14 cellular contexts compared by ENCODE assay signal in the genomic region with DNA sequence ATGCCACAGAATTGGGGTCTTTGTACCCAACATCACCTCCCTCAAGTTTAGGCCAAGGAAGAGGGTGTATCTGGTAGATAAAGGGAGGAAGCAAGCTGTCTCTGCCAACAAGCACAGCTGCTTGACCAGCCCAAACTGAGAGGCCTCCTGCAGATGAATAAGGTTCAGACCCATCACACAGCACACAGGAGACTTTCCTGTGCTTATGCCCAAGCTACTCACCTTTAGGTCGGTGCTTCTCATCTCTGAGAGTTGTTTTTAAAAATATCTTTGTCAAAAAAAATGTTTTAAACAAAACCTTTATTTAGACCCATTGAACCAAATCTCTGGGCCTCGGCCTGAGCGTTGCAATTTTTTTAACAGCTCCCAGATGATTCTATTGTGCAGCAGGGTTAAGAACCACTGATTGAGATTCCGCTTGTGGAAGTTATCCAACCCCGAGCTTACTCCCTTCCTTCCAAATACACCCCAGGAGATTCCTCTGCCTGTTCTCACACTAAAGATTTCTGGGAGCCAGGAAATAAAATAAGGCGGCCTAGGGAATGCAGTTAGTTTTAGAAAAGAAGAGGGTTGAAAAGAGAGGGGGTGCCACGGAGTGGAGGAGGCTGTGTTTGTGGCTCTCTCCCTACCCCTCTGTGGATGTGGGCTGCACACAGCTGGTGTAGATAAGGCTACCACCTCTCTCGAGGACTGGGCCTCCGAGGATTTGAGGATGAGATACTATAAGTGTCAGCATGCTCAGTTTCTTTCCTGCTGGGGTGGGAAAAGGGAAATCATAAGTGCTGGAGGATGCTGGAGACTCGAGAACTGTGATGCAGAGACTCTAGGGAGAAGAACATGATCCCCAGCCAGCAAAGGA.
DNase-seq lines count a peak whose midpoint lies in the region; ATAC-seq and FAIRE-seq lines count a peak whose summit lies in the region.
"Had no signal": no experiment of that assay in that cellular context is flagged by ENCODE, and none has a peak within 500 bp of the region (broad histone marks: within the 10 kb centered on the region; RNA-seq: fewer than 3 reads in every experiment).

No MANE protein-coding gene starts in this region.

- peaks cover 0 to 6% (median 0%) of the 10 kb centered on the region in 11 experiments; a peak in 1 of 22 replicates for H3K9me3 ChIP-seq in BLaER1 treated with 17β-estradiol and CSF1 and Interleukin-3, amounts not matched to agents 10 nM and 100 nM (replicated peaks in 1 of 11)
- H3K9me3 ChIP-seq in mucosa of rectum (ENCODE audit: control insufficient read depth in 2 of 2, low read length in 2 of 2) = no peaks in the 10 kb centered on the region
- H3K9me3 ChIP-seq: SJSA1 had no signal

- peaks cover 12 to 35% (median 21%) of the 10 kb centered on the region in 10 experiments for H3K4me1 ChIP-seq in BLaER1 treated with 17β-estradiol and CSF1 and Interleukin-3, amounts not matched to agents 10 nM and 100 nM
- peaks cover 11 to 15% of the 10 kb centered on the region in 2 donors for H3K4me1 ChIP-seq in mucosa of rectum (ENCODE audit: control insufficient read depth in 2 of 2, insufficient read depth in 2 of 2, low read length in 2 of 2)

- no peak overlapping the region for H3K9ac ChIP-seq in BLaER1 treated with 17β-estradiol and CSF1 and Interleukin-3, amounts not matched to agents 10 nM and 100 nM
- H3K9ac ChIP-seq in mucosa of rectum (ENCODE audit: low read depth in 1 of 2, low read length in 2 of 2) = no peak overlapping the region

- no peaks in the 10 kb centered on the region for H3K27me3 ChIP-seq in BLaER1 treated with 17β-estradiol and CSF1 and Interleukin-3, amounts not matched to agents 10 nM and 100 nM
- H3K27me3 ChIP-seq in mucosa of rectum (ENCODE audit: control insufficient read depth in 2 of 2, insufficient read depth in 2 of 2, low read length in 2 of 2) = no peaks in the 10 kb centered on the region
- H3K27me3 ChIP-seq: SJSA1 had no signal

- no peaks in the 10 kb centered on the region for H4K20me1 ChIP-seq in BLaER1 treated with 17β-estradiol and CSF1 and Interleukin-3, amounts not matched to agents 10 nM and 100 nM

- no peak overlapping the region for H3K27ac ChIP-seq in BLaER1 treated with 17β-estradiol and CSF1 and Interleukin-3, amounts not matched to agents 10 nM and 100 nM
- H3K27ac ChIP-seq in caudate nucleus (ENCODE audit: low read depth, low read length) (peak overlapping the region; percentile 11), mucosa of rectum (ENCODE audit: low read depth in 2 of 2, low read length in 2 of 2) (peak overlapping the region; percentile 14 to 59)
- H3K27ac ChIP-seq: SJSA1 had no signal

- DNase-seq in caudate nucleus (lab: John Stamatoyannopoulos, UW) (no peak), HTR-8/SVneo (ENCODE audit: insufficient read length, low spot score) (no peak), OCI-M1 (lab: John Stamatoyannopoulos, UW) (no peak)
- DNase-seq in central memory CD4-positive, alpha-beta T cell = no peak
- DNase-seq: activated CD8-positive, alpha-beta memory T cell treated with anti-CD3 and anti-CD28 coated beads, Interleukin-2, amount 50 U/mL, for 48 hours; amniotic stem cell; effector memory CD4-positive, alpha-beta T cell; H9; NCI-H187 had no signal

- H3K4me3 ChIP-seq in BLaER1 treated with 17β-estradiol and CSF1 and Interleukin-3, amounts not matched to agents 10 nM and 100 nM = no peak overlapping the region
- H3K4me3 ChIP-seq in mucosa of rectum (ENCODE audit: low read length in 2 of 2) = no peak overlapping the region
- H3K4me3 ChIP-seq: SJSA1 had no signal

- ATAC-seq in HG02798 (IDR thresholded peaks at IDR 0.05; ENCODE audit: poor library complexity, unreplicated experiment) (peak; percentile 35), GM18907 (IDR thresholded peaks at IDR 0.05; ENCODE audit: unreplicated experiment) (no peak)

- H3K36me3 ChIP-seq in BLaER1 treated with 17β-estradiol and CSF1 and Interleukin-3, amounts not matched to agents 10 nM and 100 nM = no peaks in the 10 kb centered on the region
- no peaks in the 10 kb centered on the region for H3K36me3 ChIP-seq in mucosa of rectum (ENCODE audit: control insufficient read depth in 2 of 2, insufficient read depth in 2 of 2, low read length in 2 of 2)
- H3K36me3 ChIP-seq: SJSA1 had no signal

- H3K4me2 ChIP-seq in BLaER1 treated with 17β-estradiol and CSF1 and Interleukin-3, amounts not matched to agents 10 nM and 100 nM = peak overlapping the region in 10 of 11 experiments; percentile 19 to 41 (median 26); a peak in 19 of 22 replicates

- FAIRE-seq in HTR-8/SVneo (lab: Jason Lieb, UNC) = no peak

Comparison
In these comparisons a context has a peak if more than half of its experiments do, and no peak if none do; other contexts are left out.
1. H3K27ac ChIP-seq: peak in caudate nucleus (single experiment) and mucosa of rectum (2 of 2); none in BLaER1 treated with 17β-estradiol and CSF1 and Interleukin-3, amounts not matched to agents 10 nM and 100 nM (0 of 11).